ENCODE assay signal across 9 cellular contexts in genomic region chr4:169611157-169611556, GRCh38. TPM values are rescaled to one million over a fixed set of nuclear protein-coding genes. Genes with fewer than 3 reads are reported as not detected.
DNase-seq lines count a peak whose midpoint lies in the region; ATAC-seq and TF ChIP-seq lines count a peak whose summit lies in the region.
"Had no signal": no experiment of that assay in that cellular context is flagged by ENCODE, and none has a peak within 500 bp of the region (broad histone marks: within the 10 kb centered on the region; RNA-seq: fewer than 3 reads in every experiment).

No MANE protein-coding gene starts in this region.

- no peaks in the 10 kb centered on the region for H3K9me3 Mint-ChIP-seq in activated naive CD4-positive, alpha-beta T cell treated with anti-CD3 and anti-CD28 coated beads for 36 hours
- no peaks in the 10 kb centered on the region for H3K9me3 Mint-ChIP-seq in activated naive CD4-positive, alpha-beta T cell treated with anti-CD3 and anti-CD28 coated beads, Interleukin-2, amount 50 U/mL, for 72 hours
- H3K9me3 Mint-ChIP-seq in activated B cell treated with CpG ODN at 0.5 μM for 24 hours, result no peaks in the 10 kb centered on the region

- H3K27ac ChIP-seq in iPS-20b (ENCODE audit: low read length) (no peak overlapping the region), thoracic aorta (peak overlapping the region in 1 of 2 donors; percentile 88)

- DNase-seq in activated naive CD4-positive, alpha-beta T cell treated with anti-CD3 and anti-CD28 coated beads for 36 hours, result no peak
- DNase-seq in activated naive CD4-positive, alpha-beta T cell treated with anti-CD3 and anti-CD28 coated beads, Interleukin-2, amount 50 U/mL, for 72 hours (ENCODE audit: low spot score in 2 of 2), result no peak
- no peak for DNase-seq in activated B cell treated with CpG ODN at 0.5 μM for 24 hours
- DNase-seq in thoracic aorta (ENCODE audit: low spot score), result no peak
- no peak for DNase-seq in GM10248 (ENCODE audit: extremely low spot score)
- no peak for DNase-seq in SIG-M5 treated with dmso at 0.1 percent for 504 hours (lab: John Stamatoyannopoulos, UW; ENCODE audit: unreplicated experiment)
- DNase-seq: NCI-H82 had no signal

- intact Hi-C loops in activated naive CD4-positive, alpha-beta T cell treated with anti-CD3 and anti-CD28 coated beads for 36 hours (cut with micrococcal nuclease), result no loop called here
- intact Hi-C loops in activated B cell treated with CpG ODN at 0.5 μM for 24 hours (cut with micrococcal nuclease), result loop anchor here (5.0 kb wide), 2 partner anchors 106 to 779 kb away; no protein-coding TSS in a partner anchor

- no peaks in the 10 kb centered on the region for H3K27me3 Mint-ChIP-seq in activated naive CD4-positive, alpha-beta T cell treated with anti-CD3 and anti-CD28 coated beads for 36 hours (ENCODE audit: low read depth)
- H3K27me3 Mint-ChIP-seq in activated B cell treated with CpG ODN at 0.5 μM for 24 hours, result no peaks in the 10 kb centered on the region

- H3K4me3 Mint-ChIP-seq in activated naive CD4-positive, alpha-beta T cell treated with anti-CD3 and anti-CD28 coated beads for 36 hours, result peak overlapping the region; percentile 87
- H3K4me3 Mint-ChIP-seq in activated B cell treated with CpG ODN at 0.5 μM for 24 hours, result peak overlapping the region; percentile 99

- peak overlapping the region; percentile 37 for H3K27ac Mint-ChIP-seq in activated naive CD4-positive, alpha-beta T cell treated with anti-CD3 and anti-CD28 coated beads for 36 hours
- H3K27ac Mint-ChIP-seq in activated naive CD4-positive, alpha-beta T cell treated with anti-CD3 and anti-CD28 coated beads, Interleukin-2, amount 50 U/mL, for 72 hours, result peak overlapping the region in 1 of 2 donors; percentile 99
- H3K27ac Mint-ChIP-seq in activated B cell treated with CpG ODN at 0.5 μM for 24 hours, result no peak overlapping the region

- H3K4me3 ChIP-seq in iPS-20b (ENCODE audit: low read length) (peak overlapping the region; percentile 92), thoracic aorta (peak overlapping the region; percentile 82)

- H3K36me3 ChIP-seq in iPS-20b (ENCODE audit: insufficient read depth, low read depth, low read length), result no peaks in the 10 kb centered on the region
- no peaks in the 10 kb centered on the region for H3K36me3 ChIP-seq in thoracic aorta

- no peaks in the 10 kb centered on the region for H3K27me3 ChIP-seq in iPS-20b (ENCODE audit: insufficient read depth, low read length)
- no peaks in the 10 kb centered on the region for H3K27me3 ChIP-seq in thoracic aorta (replicated peaks; ENCODE audit: insufficient read depth)

- no peaks in the 10 kb centered on the region; the same call in 1 of the 2 replicates for H3K4me1 ChIP-seq in iPS-20b (ENCODE audit: insufficient read depth, low read length)
- peaks cover 4 to 36% of the 10 kb centered on the region in 2 donors for H3K4me1 ChIP-seq in thoracic aorta (ENCODE audit: control insufficient read depth in 1 of 2, low read depth in 2 of 2)

- POLR2A ChIA-PET in activated B cell treated with CpG ODN at 0.5 μM for 24 hours (lab: Charles Lee) (interaction anchor here (3.3 to 4.2 kb wide), 2 partner anchors 10 to 49 kb away, joined by 29 to 34 read pairs; partner anchors contain the start of gene CLCN3), GM10248 (lab: Yijun Ruan, JAX) (no interaction called here)

- ATAC-seq in activated naive CD4-positive, alpha-beta T cell treated with anti-CD3 and anti-CD28 coated beads, Interleukin-2, amount 50 U/mL, for 72 hours, result no peak
- ATAC-seq in activated B cell treated with CpG ODN at 0.5 μM for 24 hours (ENCODE audit: low read depth) (no peak), thoracic aorta (ENCODE audit: insufficient number of reproducible peaks, low FRiP score, low read depth) (no peak), HG03342 (IDR thresholded peaks at IDR 0.05; ENCODE audit: unreplicated experiment) (no peak)

- peak overlapping the region; percentile 91; the same call in 1 of the 2 replicates for H3K9ac ChIP-seq in iPS-20b (ENCODE audit: low read depth, low read length)

- H3K9me3 ChIP-seq in iPS-20b (ENCODE audit: insufficient read depth, low read depth, low read length) (no peaks in the 10 kb centered on the region), thoracic aorta (no peaks in the 10 kb centered on the region)

- peaks cover 34% of the 10 kb centered on the region for H3K4me1 Mint-ChIP-seq in activated naive CD4-positive, alpha-beta T cell treated with anti-CD3 and anti-CD28 coated beads for 36 hours (ENCODE audit: low read depth)
- peaks cover 30% of the 10 kb centered on the region for H3K4me1 Mint-ChIP-seq in activated B cell treated with CpG ODN at 0.5 μM for 24 hours

- CTCF ChIA-PET in activated naive CD4-positive, alpha-beta T cell treated with anti-CD3 and anti-CD28 coated beads for 36 hours (lab: Charles Lee), result interaction anchor here (3.2 kb wide), 1 partner anchor 49 kb away, joined by 18 read pairs; no protein-coding TSS in a partner anchor
- CTCF ChIA-PET in activated B cell treated with CpG ODN at 0.5 μM for 24 hours (lab: Charles Lee) (interaction anchor here (2.4 kb wide), 1 partner anchor 10 kb away, joined by 8 read pairs; the partner anchor contains the start of gene CLCN3), GM10248 (lab: Yijun Ruan, JAX) (interaction anchor here (0.7 to 4.2 kb wide), 2 partner anchors 14 to 145 kb away, joined by 3 to 25 read pairs; no protein-coding TSS in a partner anchor)

- TF ChIP-seq CTCF in activated B cell treated with CpG ODN at 0.5 μM for 24 hours (IDR thresholded peaks at IDR 0.05) (no peak), thoracic aorta (IDR thresholded peaks at IDR 0.05) (no peak), GM10248 (IDR thresholded peaks at IDR 0.05; ENCODE audit: control extremely low read depth, extremely low read depth, low read depth, missing control alignments) (no peak)

- H3K36me3 Mint-ChIP-seq in activated naive CD4-positive, alpha-beta T cell treated with anti-CD3 and anti-CD28 coated beads for 36 hours (ENCODE audit: low read depth), result peaks cover 3% of the 10 kb centered on the region
- peaks cover 4 to 7% of the 10 kb centered on the region in 2 donors for H3K36me3 Mint-ChIP-seq in activated naive CD4-positive, alpha-beta T cell treated with anti-CD3 and anti-CD28 coated beads, Interleukin-2, amount 50 U/mL, for 72 hours
- peaks cover 10% of the 10 kb centered on the region for H3K36me3 Mint-ChIP-seq in activated B cell treated with CpG ODN at 0.5 μM for 24 hours (ENCODE audit: low read depth)

RNA-seq across cellular contexts. Expression of gene NEK1, which starts 1.2 kb away (rescaled TPM):
- total RNA-seq in activated naive CD4-positive, alpha-beta T cell treated with anti-CD3 and anti-CD28 coated beads for 36 hours, result 10 to 100 TPM in 1 of 2 experiments, 1 to 10 TPM in 1; 9.5 to 10.3 TPM
- total RNA-seq in activated naive CD4-positive, alpha-beta T cell treated with anti-CD3 and anti-CD28 coated beads, Interleukin-2, amount 50 U/mL, for 72 hours, result 10 to 100 TPM in 1 of 2 donors, 1 to 10 TPM in 1; 9.1 to 13.7 TPM
- 11.3 and 14.3 TPM in 2 replicates for total RNA-seq in activated B cell treated with CpG ODN at 0.5 μM for 24 hours
- 10 to 100 TPM in 1 of 2 donors, 1 to 10 TPM in 1; 8.0 to 24.0 TPM for total RNA-seq in thoracic aorta

RNA-seq across cellular contexts. Expression of gene CLCN3, which starts 9.2 kb away (rescaled TPM):
- 10 to 100 TPM; 17.4 to 18.4 TPM for total RNA-seq in activated naive CD4-positive, alpha-beta T cell treated with anti-CD3 and anti-CD28 coated beads for 36 hours
- 10 to 100 TPM; 22.0 to 23.9 TPM for total RNA-seq in activated naive CD4-positive, alpha-beta T cell treated with anti-CD3 and anti-CD28 coated beads, Interleukin-2, amount 50 U/mL, for 72 hours
- total RNA-seq in activated B cell treated with CpG ODN at 0.5 μM for 24 hours (23.0 and 28.6 TPM in 2 replicates), thoracic aorta (10 to 100 TPM; 13.0 to 20.0 TPM)
